Comparison of ENCODE assay signal across 1 cellular context in the genomic region with DNA sequence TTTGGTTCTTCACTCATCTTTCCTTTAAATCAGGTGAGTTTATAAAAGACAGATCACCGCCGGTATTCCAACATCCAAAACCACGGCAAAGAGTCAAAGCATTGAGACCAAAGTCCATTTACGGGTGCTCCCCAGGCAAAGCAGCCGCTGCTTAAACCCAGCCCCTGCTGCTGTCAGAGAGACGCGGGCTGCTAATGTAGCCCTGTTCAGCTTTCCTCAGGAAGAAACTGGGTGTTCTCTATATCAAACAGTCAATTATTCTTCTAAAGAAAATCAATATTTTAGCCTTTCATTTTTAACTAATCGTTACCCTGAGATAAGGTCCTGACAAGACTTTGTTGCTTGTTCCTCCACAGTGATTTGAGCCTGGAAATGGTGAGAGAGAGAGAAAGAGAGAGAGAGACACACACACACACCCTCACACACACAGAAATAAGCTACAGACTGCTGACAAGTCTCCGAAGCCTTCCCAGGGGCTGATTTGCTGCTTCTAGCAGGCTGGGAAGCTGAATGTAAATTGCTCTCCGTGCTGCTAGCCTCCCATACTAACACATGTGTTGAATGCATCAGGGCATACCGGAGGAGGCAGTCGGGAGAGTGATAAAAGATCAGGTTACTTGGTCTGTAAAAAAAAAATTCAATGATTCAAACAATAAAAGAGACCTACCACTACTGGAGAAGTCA.
TF ChIP-seq lines count a peak whose summit lies in the region.

No MANE protein-coding gene starts in this region.

TF ChIP-seq in H1, 55 proteins besides CTCF, POLR2A, EP300 and RAD21 (continued from another document):
- no peak for TF ChIP-seq MAFK (IDR thresholded peaks at IDR 0.05; ENCODE audit: low read depth, low read length)
- no peak for TF ChIP-seq GABPA (IDR thresholded peaks at IDR 0.05; ENCODE audit: borderline replicate concordance, insufficient read depth, low read length)
- no peak for TF ChIP-seq BRCA1 (IDR thresholded peaks at IDR 0.05; ENCODE audit: low read depth, low read length)
- 0 out of 2 replicates have a peak, but pooled peaks have one; percentile 26 for TF ChIP-seq TAF1 (IDR thresholded peaks at IDR 0.05; ENCODE audit: low read depth, low read length)
- TF ChIP-seq HDAC2 (IDR thresholded peaks at IDR 0.05; ENCODE audit: borderline replicate concordance in 1 of 2, low read depth in 2 of 2, low read length in 2 of 2) = no peak
- no peak for TF ChIP-seq FOSL1 (IDR thresholded peaks at IDR 0.05; ENCODE audit: insufficient read depth, low read depth, low read length)
- TF ChIP-seq NRF1 (IDR thresholded peaks at IDR 0.05; ENCODE audit: low read depth, low read length) = no peak
- TF ChIP-seq, protein P1, sequence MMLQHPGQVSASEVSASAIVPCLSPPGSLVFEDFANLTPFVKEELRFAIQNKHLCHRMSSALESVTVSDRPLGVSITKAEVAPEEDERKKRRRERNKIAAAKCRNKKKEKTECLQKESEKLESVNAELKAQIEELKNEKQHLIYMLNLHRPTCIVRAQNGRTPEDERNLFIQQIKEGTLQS (IDR thresholded peaks at IDR 0.05; ENCODE audit: insufficient read depth, low read depth, low read length) = no peak
- no peak for TF ChIP-seq YY1 (IDR thresholded peaks at IDR 0.05; ENCODE audit: low read depth, low read length)
- no peak for TF ChIP-seq RBBP5 (IDR thresholded peaks at IDR 0.05; ENCODE audit: borderline replicate concordance, low read depth, low read length)
- TF ChIP-seq, protein P2, sequence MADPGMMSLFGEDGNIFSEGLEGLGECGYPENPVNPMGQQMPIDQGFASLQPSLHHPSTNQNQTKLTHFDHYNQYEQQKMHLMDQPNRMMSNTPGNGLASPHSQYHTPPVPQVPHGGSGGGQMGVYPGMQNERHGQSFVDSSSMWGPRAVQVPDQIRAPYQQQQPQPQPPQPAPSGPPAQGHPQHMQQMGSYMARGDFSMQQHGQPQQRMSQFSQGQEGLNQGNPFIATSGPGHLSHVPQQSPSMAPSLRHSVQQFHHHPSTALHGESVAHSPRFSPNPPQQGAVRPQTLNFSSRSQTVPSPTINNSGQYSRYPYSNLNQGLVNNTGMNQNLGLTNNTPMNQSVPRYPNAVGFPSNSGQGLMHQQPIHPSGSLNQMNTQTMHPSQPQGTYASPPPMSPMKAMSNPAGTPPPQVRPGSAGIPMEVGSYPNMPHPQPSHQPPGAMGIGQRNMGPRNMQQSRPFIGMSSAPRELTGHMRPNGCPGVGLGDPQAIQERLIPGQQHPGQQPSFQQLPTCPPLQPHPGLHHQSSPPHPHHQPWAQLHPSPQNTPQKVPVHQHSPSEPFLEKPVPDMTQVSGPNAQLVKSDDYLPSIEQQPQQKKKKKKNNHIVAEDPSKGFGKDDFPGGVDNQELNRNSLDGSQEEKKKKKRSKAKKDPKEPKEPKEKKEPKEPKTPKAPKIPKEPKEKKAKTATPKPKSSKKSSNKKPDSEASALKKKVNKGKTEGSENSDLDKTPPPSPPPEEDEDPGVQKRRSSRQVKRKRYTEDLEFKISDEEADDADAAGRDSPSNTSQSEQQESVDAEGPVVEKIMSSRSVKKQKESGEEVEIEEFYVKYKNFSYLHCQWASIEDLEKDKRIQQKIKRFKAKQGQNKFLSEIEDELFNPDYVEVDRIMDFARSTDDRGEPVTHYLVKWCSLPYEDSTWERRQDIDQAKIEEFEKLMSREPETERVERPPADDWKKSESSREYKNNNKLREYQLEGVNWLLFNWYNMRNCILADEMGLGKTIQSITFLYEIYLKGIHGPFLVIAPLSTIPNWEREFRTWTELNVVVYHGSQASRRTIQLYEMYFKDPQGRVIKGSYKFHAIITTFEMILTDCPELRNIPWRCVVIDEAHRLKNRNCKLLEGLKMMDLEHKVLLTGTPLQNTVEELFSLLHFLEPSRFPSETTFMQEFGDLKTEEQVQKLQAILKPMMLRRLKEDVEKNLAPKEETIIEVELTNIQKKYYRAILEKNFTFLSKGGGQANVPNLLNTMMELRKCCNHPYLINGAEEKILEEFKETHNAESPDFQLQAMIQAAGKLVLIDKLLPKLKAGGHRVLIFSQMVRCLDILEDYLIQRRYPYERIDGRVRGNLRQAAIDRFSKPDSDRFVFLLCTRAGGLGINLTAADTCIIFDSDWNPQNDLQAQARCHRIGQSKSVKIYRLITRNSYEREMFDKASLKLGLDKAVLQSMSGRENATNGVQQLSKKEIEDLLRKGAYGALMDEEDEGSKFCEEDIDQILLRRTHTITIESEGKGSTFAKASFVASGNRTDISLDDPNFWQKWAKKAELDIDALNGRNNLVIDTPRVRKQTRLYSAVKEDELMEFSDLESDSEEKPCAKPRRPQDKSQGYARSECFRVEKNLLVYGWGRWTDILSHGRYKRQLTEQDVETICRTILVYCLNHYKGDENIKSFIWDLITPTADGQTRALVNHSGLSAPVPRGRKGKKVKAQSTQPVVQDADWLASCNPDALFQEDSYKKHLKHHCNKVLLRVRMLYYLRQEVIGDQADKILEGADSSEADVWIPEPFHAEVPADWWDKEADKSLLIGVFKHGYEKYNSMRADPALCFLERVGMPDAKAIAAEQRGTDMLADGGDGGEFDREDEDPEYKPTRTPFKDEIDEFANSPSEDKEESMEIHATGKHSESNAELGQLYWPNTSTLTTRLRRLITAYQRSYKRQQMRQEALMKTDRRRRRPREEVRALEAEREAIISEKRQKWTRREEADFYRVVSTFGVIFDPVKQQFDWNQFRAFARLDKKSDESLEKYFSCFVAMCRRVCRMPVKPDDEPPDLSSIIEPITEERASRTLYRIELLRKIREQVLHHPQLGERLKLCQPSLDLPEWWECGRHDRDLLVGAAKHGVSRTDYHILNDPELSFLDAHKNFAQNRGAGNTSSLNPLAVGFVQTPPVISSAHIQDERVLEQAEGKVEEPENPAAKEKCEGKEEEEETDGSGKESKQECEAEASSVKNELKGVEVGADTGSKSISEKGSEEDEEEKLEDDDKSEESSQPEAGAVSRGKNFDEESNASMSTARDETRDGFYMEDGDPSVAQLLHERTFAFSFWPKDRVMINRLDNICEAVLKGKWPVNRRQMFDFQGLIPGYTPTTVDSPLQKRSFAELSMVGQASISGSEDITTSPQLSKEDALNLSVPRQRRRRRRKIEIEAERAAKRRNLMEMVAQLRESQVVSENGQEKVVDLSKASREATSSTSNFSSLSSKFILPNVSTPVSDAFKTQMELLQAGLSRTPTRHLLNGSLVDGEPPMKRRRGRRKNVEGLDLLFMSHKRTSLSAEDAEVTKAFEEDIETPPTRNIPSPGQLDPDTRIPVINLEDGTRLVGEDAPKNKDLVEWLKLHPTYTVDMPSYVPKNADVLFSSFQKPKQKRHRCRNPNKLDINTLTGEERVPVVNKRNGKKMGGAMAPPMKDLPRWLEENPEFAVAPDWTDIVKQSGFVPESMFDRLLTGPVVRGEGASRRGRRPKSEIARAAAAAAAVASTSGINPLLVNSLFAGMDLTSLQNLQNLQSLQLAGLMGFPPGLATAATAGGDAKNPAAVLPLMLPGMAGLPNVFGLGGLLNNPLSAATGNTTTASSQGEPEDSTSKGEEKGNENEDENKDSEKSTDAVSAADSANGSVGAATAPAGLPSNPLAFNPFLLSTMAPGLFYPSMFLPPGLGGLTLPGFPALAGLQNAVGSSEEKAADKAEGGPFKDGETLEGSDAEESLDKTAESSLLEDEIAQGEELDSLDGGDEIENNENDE (IDR thresholded peaks at IDR 0.05; ENCODE audit: insufficient replicate concordance, low read length) = no peak
- TF ChIP-seq POLR2AphosphoS5 (IDR thresholded peaks at IDR 0.05; ENCODE audit: low read depth, low read length) = no peak
- peak; percentile 34 for TF ChIP-seq ASH2L (IDR thresholded peaks at IDR 0.05; ENCODE audit: low read length)
